ENCODE assay signal across 33 cellular contexts in genomic region chr3:181379278-181379677, GRCh38.
A peak's percentile ranks its signal among the peaks of the same experiment; 100 is the strongest.
DNase-seq lines count a peak whose midpoint lies in the region; ATAC-seq and TF ChIP-seq lines count a peak whose summit lies in the region.
"Had no signal": no experiment of that assay in that cellular context is flagged by ENCODE, and none has a peak within 500 bp of the region (broad histone marks: within the 10 kb centered on the region; RNA-seq: fewer than 3 reads in every experiment).

No MANE protein-coding gene starts in this region.

- H3F3A ChIP-seq in OCI-LY1 (ENCODE audit: insufficient read depth, low read length) = no peaks in the 10 kb centered on the region
- no peaks in the 10 kb centered on the region for H3F3A ChIP-seq in neural cell (ENCODE audit: insufficient read depth, low read length, poor library complexity, severe bottlenecking)

- no peaks in the 10 kb centered on the region for H3K9me3 ChIP-seq in OCI-LY1 (ENCODE audit: low read length)
- no peaks in the 10 kb centered on the region for H3K9me3 ChIP-seq in neural cell (ENCODE audit: low read length)
- H3K9me3 ChIP-seq: A549; BE2C; BLaER1; BLaER1 treated with 17β-estradiol and CSF1 and Interleukin-3, amounts not matched to agents 10 nM and 100 nM; Caco-2 had no signal

- TF ChIP-seq EP300 in neural cell (conservative IDR thresholded peaks at IDR 0.05; ENCODE audit: poor library complexity, severe bottlenecking) = peak; percentile 99

- H3K9ac ChIP-seq in OCI-LY1 (ENCODE audit: low read length) (no peak overlapping the region), neural cell (ENCODE audit: low read length) (no peak overlapping the region)
- H3K9ac ChIP-seq: BLaER1; BLaER1 treated with 17β-estradiol and CSF1 and Interleukin-3, amounts not matched to agents 10 nM and 100 nM had no signal

- DNase-seq in NCI-H2227 (lab: John Stamatoyannopoulos, UW; ENCODE audit: unreplicated experiment) (peak; percentile 78), NCI-H2227 treated with DMSO at 0.1 percent for 48 hours (lab: John Stamatoyannopoulos, UW) (peak; percentile 74), left ventricle myocardium superior (no peak), NCI-H2196 treated with DMSO at 0.1 percent for 48 hours (lab: John Stamatoyannopoulos, UW; ENCODE audit: unreplicated experiment) (no peak), SK-N-DZ (ENCODE audit: low spot score) (no peak)
- DNase-seq: 8988T; ACHN; AML-193; BE2C; C1 segment of cervical spinal cord; Caco-2; Calu3; CD4-positive, alpha-beta memory T cell; CD4-positive, alpha-beta T cell; CD4-positive, CD25-positive, alpha-beta regulatory T cell; CD8-positive, alpha-beta memory T cell; CD8-positive, alpha-beta T cell; COR-L47; DMS 273 treated with DMSO at 0.1 percent for 48 hours; DMS153; DMS53; DMS79; DMS79 treated with DMSO at 0.1 percent for 48 hours; DND-41; EL had no signal

- H3K27me3 ChIP-seq in OCI-LY1 (ENCODE audit: insufficient read depth, low read length) (no peaks in the 10 kb centered on the region), neural cell (ENCODE audit: insufficient read depth, low read depth, low read length) (peaks cover 3% of the 10 kb centered on the region)
- H3K27me3 ChIP-seq: BE2C; BLaER1; BLaER1 treated with 17β-estradiol and CSF1 and Interleukin-3, amounts not matched to agents 10 nM and 100 nM had no signal

- H4K20me1 ChIP-seq in OCI-LY1 (ENCODE audit: insufficient read depth, low read length) (no peaks in the 10 kb centered on the region), neural cell (ENCODE audit: insufficient read depth) (no peaks in the 10 kb centered on the region)
- H4K20me1 ChIP-seq: BLaER1; BLaER1 treated with 17β-estradiol and CSF1 and Interleukin-3, amounts not matched to agents 10 nM and 100 nM had no signal

- intact Hi-C loops in left ventricle myocardium superior (cut with micrococcal nuclease) = no loop called here

- H3K9me2 ChIP-seq in OCI-LY1 (ENCODE audit: low read depth, low read length) = no peaks in the 10 kb centered on the region
- no peaks in the 10 kb centered on the region for H3K9me2 ChIP-seq in neural cell (ENCODE audit: insufficient read depth, low read length)

- no peak for TF ChIP-seq RAD21 in neural cell (conservative IDR thresholded peaks at IDR 0.05)

- H3K36me3 ChIP-seq in OCI-LY1 (ENCODE audit: insufficient read depth, low read length) (no peaks in the 10 kb centered on the region), neural cell (ENCODE audit: insufficient read depth, low read length) (no peaks in the 10 kb centered on the region)
- H3K36me3 ChIP-seq: BE2C; BLaER1; BLaER1 treated with 17β-estradiol and CSF1 and Interleukin-3, amounts not matched to agents 10 nM and 100 nM had no signal

- H3K4me1 ChIP-seq in OCI-LY1 (ENCODE audit: insufficient read depth, low read length, severe bottlenecking) = peaks cover 100% of the 10 kb centered on the region
- H3K4me1 ChIP-seq: A549, Caco-2 had no signal

- TF ChIP-seq CTCF in OCI-LY1 (IDR thresholded peaks at IDR 0.05; ENCODE audit: low read length) = no peak
- peak; percentile 29 for TF ChIP-seq CTCF in neural cell (IDR thresholded peaks at IDR 0.05; ENCODE audit: poor library complexity, severe bottlenecking)

- H3K4me3 ChIP-seq in OCI-LY1 (ENCODE audit: low read depth, low read length, poor library complexity, severe bottlenecking) (no peak overlapping the region), neural cell (ENCODE audit: low read length) (peak overlapping the region; percentile 22)
- H3K4me3 ChIP-seq: A549; BLaER1; BLaER1 treated with 17β-estradiol and CSF1 and Interleukin-3, amounts not matched to agents 10 nM and 100 nM had no signal

- H2AFZ ChIP-seq in OCI-LY1 (ENCODE audit: low read length) (no peak overlapping the region), neural cell (ENCODE audit: low read depth, low read length) (no peak overlapping the region)

- ATAC-seq in left ventricle myocardium superior (no peak), GM18520 (IDR thresholded peaks at IDR 0.05; ENCODE audit: unreplicated experiment) (no peak)
- ATAC-seq: A549; CD8-positive, alpha-beta T cell had no signal

- H3K27ac ChIP-seq in OCI-LY1 (ENCODE audit: low read depth, low read length, poor library complexity, severe bottlenecking) = peak overlapping the region; percentile 89
- no peak overlapping the region for H3K27ac ChIP-seq in neural cell (ENCODE audit: low read length)
- H3K27ac ChIP-seq: 22Rv1; A549; BLaER1; BLaER1 treated with 17β-estradiol and CSF1 and Interleukin-3, amounts not matched to agents 10 nM and 100 nM; C4-2B had no signal

- peak overlapping the region; percentile 14; the same call in 1 of the 2 replicates for H3K4me2 ChIP-seq in OCI-LY1 (ENCODE audit: low read length)
- H3K4me2 ChIP-seq in neural cell (ENCODE audit: low read length) = peak overlapping the region; percentile 36
- H3K4me2 ChIP-seq: A549; BLaER1; BLaER1 treated with 17β-estradiol and CSF1 and Interleukin-3, amounts not matched to agents 10 nM and 100 nM had no signal

- H3K79me2 ChIP-seq in OCI-LY1 (ENCODE audit: insufficient read depth, low read length) (no peaks in the 10 kb centered on the region), neural cell (replicated peaks; ENCODE audit: insufficient read depth, low read length) (no peaks in the 10 kb centered on the region)

TF ChIP-seq in neural cell, 6 proteins besides CTCF, POLR2A, EP300 and RAD21:
- peak; percentile 47 for TF ChIP-seq REST (IDR thresholded peaks at IDR 0.05; ENCODE audit: borderline replicate concordance)
- peak; percentile 18 for TF ChIP-seq MXI1 (conservative IDR thresholded peaks at IDR 0.05; ENCODE audit: poor library complexity, severe bottlenecking)
- TF ChIP-seq EZH2 (IDR thresholded peaks at IDR 0.05; ENCODE audit: borderline replicate concordance, insufficient read depth, low read length, poor library complexity, severe bottlenecking) = no peak
- peak; percentile 41 for TF ChIP-seq SMC3 (conservative IDR thresholded peaks at IDR 0.05; ENCODE audit: poor library complexity)
- peak; percentile 93 for TF ChIP-seq POLR2AphosphoS5 (IDR thresholded peaks at IDR 0.05)

Comparison
In these comparisons a context has a peak if more than half of its experiments do, and no peak if none do; other contexts are left out.
1. DNase-seq: peak in NCI-H2227 (single experiment) and NCI-H2227 treated with DMSO at 0.1 percent for 48 hours (single experiment); none in left ventricle myocardium superior (single experiment), NCI-H2196 treated with DMSO at 0.1 percent for 48 hours (single experiment) and SK-N-DZ (single experiment).